Comparison of ENCODE assay signal across 5 cellular contexts in the genomic region with DNA sequence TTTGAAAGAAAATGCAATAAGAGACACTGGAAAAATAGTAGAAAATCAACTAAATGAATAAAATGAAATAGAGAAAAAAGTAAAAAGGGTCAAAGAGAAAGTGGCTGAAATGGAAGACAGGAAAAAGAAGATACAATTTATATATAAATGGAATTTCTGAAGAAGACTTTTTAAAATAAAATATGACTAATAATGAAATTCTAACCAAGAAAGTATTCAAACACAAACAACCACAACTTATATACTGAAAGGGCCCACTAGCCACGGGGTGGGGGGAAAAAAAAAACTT.
"Had no signal": no experiment of that assay in that cellular context is flagged by ENCODE, and none has a peak within 500 bp of the region (broad histone marks: within the 10 kb centered on the region; RNA-seq: fewer than 3 reads in every experiment).

No MANE protein-coding gene starts in this region.

- H3K9me3 Mint-ChIP-seq: GM23338 had no signal

- H2AFZ ChIP-seq: GM23338 had no signal

- DNase-seq: H9, KBM-7 had no signal

- H3K4me1 Mint-ChIP-seq: H9 had no signal

- ATAC-seq: GM23338 had no signal

- H3K4me3 ChIP-seq: GM23338 had no signal

- H3K4me3 Mint-ChIP-seq: GM23338, H9 had no signal

- H3K27ac Mint-ChIP-seq: GM23338 had no signal

- H3K4me2 ChIP-seq: GM23338 had no signal

- FAIRE-seq: H1, HTR-8/SVneo had no signal
